Comparison of ENCODE assay signal across 10 cellular contexts in the genomic region with DNA sequence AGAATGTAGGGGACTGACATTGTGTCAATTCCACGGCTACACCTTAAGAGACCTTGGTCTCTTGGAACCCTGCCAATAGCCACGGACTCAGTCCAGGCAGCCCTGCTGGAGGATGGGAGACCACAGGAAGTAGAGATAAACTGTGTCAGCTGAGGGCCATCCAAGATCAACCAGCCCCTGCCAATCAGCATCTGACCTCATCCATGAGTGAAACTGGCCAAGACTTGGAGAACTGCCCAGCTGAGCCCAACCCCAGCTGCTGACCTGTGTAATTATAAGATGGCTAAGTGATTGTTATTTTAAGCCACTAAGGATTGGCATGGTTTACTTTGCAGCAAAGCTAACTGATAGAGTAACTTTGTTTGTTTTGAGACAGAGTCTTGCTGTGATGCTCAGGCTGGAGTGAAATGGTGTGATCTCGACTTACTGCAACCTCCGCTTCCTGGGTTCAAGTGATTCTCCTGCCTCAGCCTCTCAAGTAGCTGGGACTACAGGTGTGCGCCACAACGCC. TPM values are rescaled to one million over a fixed set of nuclear protein-coding genes. Genes with fewer than 3 reads are reported as not detected.
A peak's percentile ranks its signal among the peaks of the same experiment; 100 is the strongest.
DNase-seq lines count a peak whose midpoint lies in the region; ATAC-seq and TF ChIP-seq lines count a peak whose summit lies in the region.
"Had no signal": no experiment of that assay in that cellular context is flagged by ENCODE, and none has a peak within 500 bp of the region (broad histone marks: within the 10 kb centered on the region; RNA-seq: fewer than 3 reads in every experiment).

No MANE protein-coding gene starts in this region.

- no peaks in the 10 kb centered on the region for H3K27me3 ChIP-seq in breast epithelium

- H3K27me3 Mint-ChIP-seq in MCF 10A (ENCODE audit: insufficient read depth, unreplicated experiment) = no peaks in the 10 kb centered on the region
- no peaks in the 10 kb centered on the region; the same call in 1 of the 2 replicates for H3K27me3 Mint-ChIP-seq in WTC11 (ENCODE audit: low read depth)

- CTCF ChIA-PET in MCF 10A (lab: Yijun Ruan, JAX) = interaction anchor here (1.1 kb wide), 1 partner anchor 48 kb away, joined by 4 read pairs; no protein-coding TSS in a partner anchor
- CTCF ChIA-PET in WTC11 (lab: Charles Lee) = interaction anchor here (1.4 to 2.6 kb wide), 2 partner anchors 48 to 102 kb away, joined by 5 to 10 read pairs; no protein-coding TSS in a partner anchor

- H3K27ac ChIP-seq in breast epithelium = no peak overlapping the region

- peak; percentile 28 for ATAC-seq in WTC11
- no peak for ATAC-seq in GM19035 (IDR thresholded peaks at IDR 0.05; ENCODE audit: unreplicated experiment)
- no peak for ATAC-seq in GM19324 (IDR thresholded peaks at IDR 0.05; ENCODE audit: low FRiP score, unreplicated experiment)

- no peaks in the 10 kb centered on the region for H3K36me3 ChIP-seq in breast epithelium

- no peak overlapping the region for H3K4me3 ChIP-seq in breast epithelium

- H3K27ac Mint-ChIP-seq in MCF 10A (ENCODE audit: low read depth, unreplicated experiment) = no peak overlapping the region
- no peak overlapping the region for H3K27ac Mint-ChIP-seq in WTC11

- H3K9me3 ChIP-seq in breast epithelium = no peaks in the 10 kb centered on the region

- TF ChIP-seq CTCF in MCF 10A (IDR thresholded peaks at IDR 0.05; ENCODE audit: unreplicated experiment) (no peak), breast epithelium (IDR thresholded peaks at IDR 0.05) (no peak), WTC11 (IDR thresholded peaks at IDR 0.05) (no peak), GM10266 (IDR thresholded peaks at IDR 0.05; ENCODE audit: control insufficient read depth, insufficient read depth, low read depth, missing control alignments) (no peak)

- H3K9me3 Mint-ChIP-seq in MCF 10A (ENCODE audit: unreplicated experiment) (peaks cover 6% of the 10 kb centered on the region), WTC11 (no peaks in the 10 kb centered on the region)

- H3K4me1 Mint-ChIP-seq in MCF 10A (ENCODE audit: insufficient read depth, unreplicated experiment) (peaks cover 9% of the 10 kb centered on the region), WTC11 (no peaks in the 10 kb centered on the region)

- BruUV-seq in MCF 10A (replicated peaks; lab: Mats Ljungman, UMichigan) = no TSS peak

- H3K36me3 Mint-ChIP-seq in MCF 10A (ENCODE audit: insufficient read depth, unreplicated experiment) = peaks cover 26% of the 10 kb centered on the region
- H3K36me3 Mint-ChIP-seq in WTC11 = no peaks in the 10 kb centered on the region

- POLR2A ChIA-PET in MCF 10A (lab: Yijun Ruan, JAX) (interaction anchor here (0.9 to 3.5 kb wide), 5 partner anchors 10 to 103 kb away, joined by 3 to 13 read pairs (median 7); a partner anchor contains a TSS), WTC11 (lab: Charles Lee) (no interaction called here)

- no peak overlapping the region for H3K4me3 Mint-ChIP-seq in MCF 10A (ENCODE audit: unreplicated experiment)
- H3K4me3 Mint-ChIP-seq in WTC11 = no peak overlapping the region

- no peak for TF ChIP-seq POLR2A in breast epithelium (IDR thresholded peaks at IDR 0.05)

- no peaks in the 10 kb centered on the region for H3K4me1 ChIP-seq in breast epithelium

- intact Hi-C loops in MCF 10A (cut with micrococcal nuclease) = no loop called here
- intact Hi-C loops in breast epithelium (cut with DNase I; ENCODE audit: low total_unique reads) = no loop called here

- DNase-seq in MCF 10A (ENCODE audit: unreplicated experiment) (peak; percentile 93), breast epithelium (ENCODE audit: low spot score in 2 of 2) (no peak), WTC11 (ENCODE audit: low spot score) (no peak), hepatic stellate cell (ENCODE audit: low spot score) (peak; percentile 83), DMS79 treated with DMSO at 0.1 percent for 48 hours (lab: John Stamatoyannopoulos, UW) (no peak), GM10266 (ENCODE audit: extremely low spot score) (no peak)
- DNase-seq: AML-193, GOT3 had no signal

TF ChIP-seq in WTC11, 78 proteins besides CTCF, POLR2A, EP300 and RAD21:
- no peak for TF ChIP-seq NFYB (CRISPR knock-in tag; conservative IDR thresholded peaks at IDR 0.05; ENCODE audit: low read depth)
- no peak for TF ChIP-seq ZNF138 (CRISPR knock-in tag; conservative IDR thresholded peaks at IDR 0.05)
- no peak for TF ChIP-seq SP1 (CRISPR knock-in tag; conservative IDR thresholded peaks at IDR 0.05)
- TF ChIP-seq ZBTB21 (CRISPR knock-in tag; IDR thresholded peaks at IDR 0.05; ENCODE audit: borderline replicate concordance) = no peak
- no peak for TF ChIP-seq GABPB1 (CRISPR knock-in tag; IDR thresholded peaks at IDR 0.05)
- no peak for TF ChIP-seq CREB1 (CRISPR knock-in tag; IDR thresholded peaks at IDR 0.05)
- no peak for TF ChIP-seq JUN (CRISPR knock-in tag; IDR thresholded peaks at IDR 0.05)
- TF ChIP-seq ZNF396 (CRISPR knock-in tag; IDR thresholded peaks at IDR 0.05; ENCODE audit: borderline replicate concordance) = no peak
- TF ChIP-seq, protein P1, sequence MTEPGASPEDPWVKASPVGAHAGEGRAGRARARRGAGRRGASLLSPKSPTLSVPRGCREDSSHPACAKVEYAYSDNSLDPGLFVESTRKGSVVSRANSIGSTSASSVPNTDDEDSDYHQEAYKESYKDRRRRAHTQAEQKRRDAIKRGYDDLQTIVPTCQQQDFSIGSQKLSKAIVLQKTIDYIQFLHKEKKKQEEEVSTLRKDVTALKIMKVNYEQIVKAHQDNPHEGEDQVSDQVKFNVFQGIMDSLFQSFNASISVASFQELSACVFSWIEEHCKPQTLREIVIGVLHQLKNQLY (CRISPR knock-in tag; IDR thresholded peaks at IDR 0.05) = no peak
- TF ChIP-seq, protein P2, sequence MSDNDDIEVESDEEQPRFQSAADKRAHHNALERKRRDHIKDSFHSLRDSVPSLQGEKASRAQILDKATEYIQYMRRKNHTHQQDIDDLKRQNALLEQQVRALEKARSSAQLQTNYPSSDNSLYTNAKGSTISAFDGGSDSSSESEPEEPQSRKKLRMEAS (CRISPR knock-in tag; IDR thresholded peaks at IDR 0.05) = no peak

RNA-seq across cellular contexts. Expression of a gene that starts 13.3 kb away (rescaled TPM):
- total RNA-seq in MCF 10A (2022) (813 and 886 TPM in 2 replicates), breast epithelium (100 to 1,000 TPM; 481 to 610 (median 518) TPM), WTC11 (2021) (1,033 to 1,180 TPM (median 1,148 TPM) in 3 replicates)

RNA-seq across cellular contexts. Expression of a gene that starts 42.7 kb away (rescaled TPM):
- total RNA-seq in MCF 10A (2022) (70.6 and 82.9 TPM in 2 replicates), breast epithelium (10 to 100 TPM; 73.7 to 84.5 (median 76.8) TPM), WTC11 (2021) (43.6 to 45.2 TPM (median 43.7 TPM) in 3 replicates)

Comparison
In these comparisons a context has a peak if more than half of its experiments do, and no peak if none do; other contexts are left out.
1. DNase-seq: peak in MCF 10A (single experiment) and hepatic stellate cell (single experiment); none in breast epithelium (0 of 2), WTC11 (single experiment), DMS79 treated with DMSO at 0.1 percent for 48 hours (single experiment) and GM10266 (single experiment).